In the genomic region with DNA sequence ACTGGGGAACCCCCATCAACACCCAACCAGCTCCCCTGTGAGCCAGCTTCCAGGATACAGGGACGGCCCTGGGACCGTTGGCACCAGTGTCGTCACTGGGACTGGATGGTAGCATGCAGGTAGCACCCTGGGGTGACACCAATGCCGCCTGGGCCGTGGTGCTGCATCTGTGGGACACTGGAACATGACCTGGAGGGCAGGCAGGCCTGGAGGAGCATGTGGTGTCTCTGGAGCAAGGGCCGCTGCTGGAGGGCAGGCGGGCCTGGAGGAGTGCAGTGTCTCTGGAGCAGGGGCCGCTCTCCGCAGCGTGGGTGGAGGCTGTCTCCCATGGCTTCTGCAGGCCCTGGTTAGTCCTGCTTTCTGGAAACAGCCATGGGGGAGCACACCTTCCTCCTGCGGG, we compare ENCODE assay signal across 1 cellular context.
TF ChIP-seq lines count a peak whose summit lies in the region.

No MANE protein-coding gene starts in this region.

TF ChIP-seq in GM23338, 12 proteins besides CTCF, POLR2A, EP300 and RAD21 (continued from another document):
- TF ChIP-seq, protein P1, sequence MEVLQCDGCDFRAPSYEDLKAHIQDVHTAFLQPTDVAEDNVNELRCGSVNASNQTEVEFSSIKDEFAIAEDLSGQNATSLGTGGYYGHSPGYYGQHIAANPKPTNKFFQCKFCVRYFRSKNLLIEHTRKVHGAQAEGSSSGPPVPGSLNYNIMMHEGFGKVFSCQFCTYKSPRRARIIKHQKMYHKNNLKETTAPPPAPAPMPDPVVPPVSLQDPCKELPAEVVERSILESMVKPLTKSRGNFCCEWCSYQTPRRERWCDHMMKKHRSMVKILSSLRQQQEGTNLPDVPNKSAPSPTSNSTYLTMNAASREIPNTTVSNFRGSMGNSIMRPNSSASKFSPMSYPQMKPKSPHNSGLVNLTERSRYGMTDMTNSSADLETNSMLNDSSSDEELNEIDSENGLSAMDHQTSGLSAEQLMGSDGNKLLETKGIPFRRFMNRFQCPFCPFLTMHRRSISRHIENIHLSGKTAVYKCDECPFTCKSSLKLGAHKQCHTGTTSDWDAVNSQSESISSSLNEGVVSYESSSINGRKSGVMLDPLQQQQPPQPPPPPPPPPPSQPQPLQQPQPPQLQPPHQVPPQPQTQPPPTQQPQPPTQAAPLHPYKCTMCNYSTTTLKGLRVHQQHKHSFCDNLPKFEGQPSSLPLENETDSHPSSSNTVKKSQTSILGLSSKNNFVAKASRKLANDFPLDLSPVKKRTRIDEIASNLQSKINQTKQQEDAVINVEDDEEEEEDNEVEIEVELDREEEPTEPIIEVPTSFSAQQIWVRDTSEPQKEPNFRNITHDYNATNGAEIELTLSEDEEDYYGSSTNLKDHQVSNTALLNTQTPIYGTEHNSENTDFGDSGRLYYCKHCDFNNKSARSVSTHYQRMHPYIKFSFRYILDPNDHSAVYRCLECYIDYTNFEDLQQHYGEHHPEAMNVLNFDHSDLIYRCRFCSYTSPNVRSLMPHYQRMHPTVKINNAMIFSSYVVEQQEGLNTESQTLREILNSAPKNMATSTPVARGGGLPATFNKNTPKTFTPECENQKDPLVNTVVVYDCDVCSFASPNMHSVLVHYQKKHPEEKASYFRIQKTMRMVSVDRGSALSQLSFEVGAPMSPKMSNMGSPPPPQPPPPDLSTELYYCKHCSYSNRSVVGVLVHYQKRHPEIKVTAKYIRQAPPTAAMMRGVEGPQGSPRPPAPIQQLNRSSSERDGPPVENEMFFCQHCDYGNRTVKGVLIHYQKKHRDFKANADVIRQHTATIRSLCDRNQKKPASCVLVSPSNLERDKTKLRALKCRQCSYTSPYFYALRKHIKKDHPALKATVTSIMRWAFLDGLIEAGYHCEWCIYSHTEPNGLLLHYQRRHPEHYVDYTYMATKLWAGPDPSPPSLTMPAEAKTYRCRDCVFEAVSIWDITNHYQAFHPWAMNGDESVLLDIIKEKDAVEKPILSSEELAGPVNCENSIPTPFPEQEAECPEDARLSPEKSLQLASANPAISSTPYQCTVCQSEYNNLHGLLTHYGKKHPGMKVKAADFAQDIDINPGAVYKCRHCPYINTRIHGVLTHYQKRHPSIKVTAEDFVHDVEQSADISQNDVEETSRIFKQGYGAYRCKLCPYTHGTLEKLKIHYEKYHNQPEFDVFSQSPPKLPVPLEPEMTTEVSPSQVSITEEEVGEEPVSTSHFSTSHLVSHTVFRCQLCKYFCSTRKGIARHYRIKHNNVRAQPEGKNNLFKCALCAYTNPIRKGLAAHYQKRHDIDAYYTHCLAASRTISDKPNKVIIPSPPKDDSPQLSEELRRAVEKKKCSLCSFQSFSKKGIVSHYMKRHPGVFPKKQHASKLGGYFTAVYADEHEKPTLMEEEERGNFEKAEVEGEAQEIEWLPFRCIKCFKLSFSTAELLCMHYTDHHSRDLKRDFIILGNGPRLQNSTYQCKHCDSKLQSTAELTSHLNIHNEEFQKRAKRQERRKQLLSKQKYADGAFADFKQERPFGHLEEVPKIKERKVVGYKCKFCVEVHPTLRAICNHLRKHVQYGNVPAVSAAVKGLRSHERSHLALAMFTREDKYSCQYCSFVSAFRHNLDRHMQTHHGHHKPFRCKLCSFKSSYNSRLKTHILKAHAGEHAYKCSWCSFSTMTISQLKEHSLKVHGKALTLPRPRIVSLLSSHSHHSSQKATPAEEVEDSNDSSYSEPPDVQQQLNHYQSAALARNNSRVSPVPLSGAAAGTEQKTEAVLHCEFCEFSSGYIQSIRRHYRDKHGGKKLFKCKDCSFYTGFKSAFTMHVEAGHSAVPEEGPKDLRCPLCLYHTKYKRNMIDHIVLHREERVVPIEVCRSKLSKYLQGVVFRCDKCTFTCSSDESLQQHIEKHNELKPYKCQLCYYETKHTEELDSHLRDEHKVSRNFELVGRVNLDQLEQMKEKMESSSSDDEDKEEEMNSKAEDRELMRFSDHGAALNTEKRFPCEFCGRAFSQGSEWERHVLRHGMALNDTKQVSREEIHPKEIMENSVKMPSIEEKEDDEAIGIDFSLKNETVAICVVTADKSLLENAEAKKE (CRISPR knock-in tag; IDR thresholded peaks at IDR 0.05), result no peak
- no peak for TF ChIP-seq ZNF331 (CRISPR knock-in tag; IDR thresholded peaks at IDR 0.05; ENCODE audit: low read depth)
- TF ChIP-seq CREB1 (CRISPR knock-in tag; IDR thresholded peaks at IDR 0.05; ENCODE audit: low read depth), result no peak
- no peak for TF ChIP-seq STAT1 (IDR thresholded peaks at IDR 0.05; ENCODE audit: unreplicated experiment)
- TF ChIP-seq NANOG (IDR thresholded peaks at IDR 0.05; ENCODE audit: borderline replicate concordance), result no peak
- no peak for TF ChIP-seq POLR2AphosphoS5 (IDR thresholded peaks at IDR 0.05; ENCODE audit: low read depth)
